Comparison of ENCODE assay signal across 7 cellular contexts in the genomic region with DNA sequence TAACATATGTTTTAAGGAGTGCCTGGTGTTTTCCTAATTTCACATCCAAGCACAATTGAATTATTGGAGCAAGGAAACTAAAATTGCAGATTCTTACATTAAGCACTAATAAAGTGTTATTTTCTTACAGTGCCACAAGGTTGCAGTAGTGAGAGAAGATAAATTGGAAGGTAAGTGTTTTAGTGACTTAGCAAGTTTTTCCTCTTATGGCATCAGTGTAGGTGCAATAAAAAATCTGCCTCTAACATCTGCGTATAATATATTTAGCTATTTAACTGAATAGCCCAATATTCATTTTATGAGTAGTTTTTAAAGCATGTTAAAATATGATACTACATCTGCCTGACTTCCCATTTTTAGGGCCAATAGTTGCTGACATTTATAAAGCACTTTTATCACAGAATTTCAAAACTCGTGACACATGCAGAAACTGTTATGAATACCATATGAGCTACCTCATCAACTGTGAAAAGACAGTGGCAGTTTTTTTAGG. TPM values are rescaled to one million over a fixed set of nuclear protein-coding genes. Genes with fewer than 3 reads are reported as not detected.
A peak's percentile ranks its signal among the peaks of the same experiment; 100 is the strongest.
DNase-seq lines count a peak whose midpoint lies in the region; ATAC-seq, FAIRE-seq and TF ChIP-seq lines count a peak whose summit lies in the region.

No MANE protein-coding gene starts in this region.

- intact Hi-C loops in activated T-helper 1 cell treated with anti-CD3 and anti-CD28 coated beads, Interleukin-12 subunit alpha, Interleukin-12 subunit beta, Interleukin-2, Interleukin-4 antibody, amounts not matched to agents 30 ng/mL and 10 ng/mL and 1 ng/mL, durations not matched to agents 14 hours and 24 hours and 36 hours (cut with micrococcal nuclease): loop anchor here (1.0 kb wide), 1 partner anchor 115 kb away; no protein-coding TSS in a partner anchor

- no peak for ATAC-seq in activated CD4-positive, CD25-positive, alpha-beta regulatory T cell treated with anti-CD3 and anti-CD28 coated beads, Interleukin-2, amount 50 U/mL, for 24 hours

- no peaks in the 10 kb centered on the region for H3K9me3 Mint-ChIP-seq in activated T-helper 1 cell treated with anti-CD3 and anti-CD28 coated beads, Interleukin-12 subunit alpha, Interleukin-12 subunit beta, Interleukin-2, Interleukin-4 antibody, amounts not matched to agents 30 ng/mL and 10 ng/mL and 1 ng/mL, durations not matched to agents 14 hours and 24 hours and 36 hours

- no peak overlapping the region for H3K27ac Mint-ChIP-seq in activated T-helper 1 cell treated with anti-CD3 and anti-CD28 coated beads, Interleukin-12 subunit alpha, Interleukin-12 subunit beta, Interleukin-2, Interleukin-4 antibody, amounts not matched to agents 30 ng/mL and 10 ng/mL and 1 ng/mL, durations not matched to agents 14 hours and 24 hours and 36 hours

- peak; percentile 58 for TF ChIP-seq CTCF in fibroblast of pulmonary artery (IDR thresholded peaks at IDR 0.05; ENCODE audit: low read length, missing control alignments)

- H3K27me3 Mint-ChIP-seq in activated T-helper 1 cell treated with anti-CD3 and anti-CD28 coated beads, Interleukin-12 subunit alpha, Interleukin-12 subunit beta, Interleukin-2, Interleukin-4 antibody, amounts not matched to agents 30 ng/mL and 10 ng/mL and 1 ng/mL, durations not matched to agents 14 hours and 24 hours and 36 hours (ENCODE audit: insufficient read depth): no peaks in the 10 kb centered on the region

- no peaks in the 10 kb centered on the region for H3K4me1 Mint-ChIP-seq in activated T-helper 1 cell treated with anti-CD3 and anti-CD28 coated beads, Interleukin-12 subunit alpha, Interleukin-12 subunit beta, Interleukin-2, Interleukin-4 antibody, amounts not matched to agents 30 ng/mL and 10 ng/mL and 1 ng/mL, durations not matched to agents 14 hours and 24 hours and 36 hours (ENCODE audit: low read depth)

- peaks cover 12% of the 10 kb centered on the region for H3K36me3 Mint-ChIP-seq in activated T-helper 1 cell treated with anti-CD3 and anti-CD28 coated beads, Interleukin-12 subunit alpha, Interleukin-12 subunit beta, Interleukin-2, Interleukin-4 antibody, amounts not matched to agents 30 ng/mL and 10 ng/mL and 1 ng/mL, durations not matched to agents 14 hours and 24 hours and 36 hours (ENCODE audit: low read depth)

- peak; percentile 81 for FAIRE-seq in GM19239 (lab: Jason Lieb, UNC)
- peak; percentile 52 for FAIRE-seq in RCC 7860 (lab: Jason Lieb, UNC)

- H3K4me3 ChIP-seq in fibroblast of pulmonary artery (replicated peaks; ENCODE audit: low read depth, low read length): no peak overlapping the region

- no peak overlapping the region for H3K4me3 Mint-ChIP-seq in activated T-helper 1 cell treated with anti-CD3 and anti-CD28 coated beads, Interleukin-12 subunit alpha, Interleukin-12 subunit beta, Interleukin-2, Interleukin-4 antibody, amounts not matched to agents 30 ng/mL and 10 ng/mL and 1 ng/mL, durations not matched to agents 14 hours and 24 hours and 36 hours

- DNase-seq in GM19239 (ENCODE audit: insufficient read length, low spot score): no peak
- peak; percentile 14 for DNase-seq in RCC 7860 (ENCODE audit: low spot score)
- peak; percentile 86 for DNase-seq in fibroblast of pulmonary artery (ENCODE audit: low read depth)
- DNase-seq in pulmonary artery endothelial cell (ENCODE audit: low read depth, low spot score): peak; percentile 13
- DNase-seq in activated CD8-positive, alpha-beta memory T cell treated with anti-CD3 and anti-CD28 coated beads for 24 hours: no peak
- DNase-seq in activated T-helper 1 cell treated with anti-CD3 and anti-CD28 coated beads, Interleukin-12 subunit alpha, Interleukin-12 subunit beta, Interleukin-2, Interleukin-4 antibody, amounts not matched to agents 30 ng/mL and 10 ng/mL and 1 ng/mL, durations not matched to agents 14 hours and 24 hours and 36 hours (ENCODE audit: low spot score): no peak

RNA-seq across cellular contexts. Expression of a gene that starts 19.0 kb away (rescaled TPM):
- 11.7 and 16.6 TPM in 2 replicates for total RNA-seq in pulmonary artery endothelial cell
- total RNA-seq in activated T-helper 1 cell treated with anti-CD3 and anti-CD28 coated beads, Interleukin-12 subunit alpha, Interleukin-12 subunit beta, Interleukin-2, Interleukin-4 antibody, amounts not matched to agents 30 ng/mL and 10 ng/mL and 1 ng/mL, durations not matched to agents 14 hours and 24 hours and 36 hours: 50.1 and 52.7 TPM in 2 replicates

Comparison
In these comparisons a context has a peak if more than half of its experiments do, and no peak if none do; other contexts are left out.
1. DNase-seq: peak in RCC 7860 (single experiment), fibroblast of pulmonary artery (single experiment) and pulmonary artery endothelial cell (single experiment); none in GM19239 (single experiment), activated CD8-positive, alpha-beta memory T cell treated with anti-CD3 and anti-CD28 coated beads for 24 hours (single experiment) and activated T-helper 1 cell treated with anti-CD3 and anti-CD28 coated beads, Interleukin-12 subunit alpha, Interleukin-12 subunit beta, Interleukin-2, Interleukin-4 antibody, amounts not matched to agents 30 ng/mL and 10 ng/mL and 1 ng/mL, durations not matched to agents 14 hours and 24 hours and 36 hours (single experiment).